Comparison of ENCODE assay signal across 27 cellular contexts in genomic region chr4:39494354-39494753, GRCh38.
"Had no signal": no experiment of that assay in that cellular context is flagged by ENCODE, and none has a peak within 500 bp of the region (broad histone marks: within the 10 kb centered on the region; RNA-seq: fewer than 3 reads in every experiment).

No MANE protein-coding gene starts in this region.

- ATAC-seq: activated CD4-positive, CD25-positive, alpha-beta regulatory T cell treated with anti-CD3 and anti-CD28 coated beads, Interleukin-2, amount 50 U/mL, for 24 hours; activated CD8-positive, alpha-beta T cell treated with anti-CD3 and anti-CD28 coated beads for 36 hours; activated naive CD8-positive, alpha-beta T cell treated with anti-CD3 and anti-CD28 coated beads, Interleukin-2, amount 50 U/mL, for 24 hours; body of pancreas; effector memory CD8-positive, alpha-beta T cell; T-helper 17 cell had no signal

- H3K4me3 ChIP-seq: adrenal gland, body of pancreas, esophagus squamous epithelium had no signal

- H3K27me3 ChIP-seq: adrenal gland, body of pancreas, esophagus squamous epithelium had no signal

- H3K9me3 ChIP-seq: adrenal gland, body of pancreas, esophagus squamous epithelium had no signal

- H3K4me1 ChIP-seq: adrenal gland, body of pancreas had no signal

- H3K27ac ChIP-seq: adrenal gland, body of pancreas, WERI-Rb-1 had no signal

- DNase-seq: activated B cell treated with CpG ODN at 0.5 μM for 24 hours; activated CD4-positive, alpha-beta T cell treated with anti-CD3 and anti-CD28 coated beads for 48 hours; activated CD4-positive, alpha-beta T cell treated with anti-CD3 and anti-CD28 coated beads, Interleukin-2, amount 50 U/mL, for 1 hour; activated CD4-positive, alpha-beta T cell treated with anti-CD3 and anti-CD28 coated beads, Interleukin-2, amount 50 U/mL, for 48 hours; activated CD8-positive, alpha-beta memory T cell treated with anti-CD3 and anti-CD28 coated beads for 24 hours; activated CD8-positive, alpha-beta T cell treated with anti-CD3 and anti-CD28 coated beads for 36 hours; activated effector memory CD4-positive, alpha-beta T cell treated with anti-CD3 and anti-CD28 coated beads, Interleukin-2, amount 50 U/mL, for 16 hours; activated naive CD4-positive, alpha-beta T cell treated with anti-CD3 and anti-CD28 coated beads for 36 hours; activated naive CD8-positive, alpha-beta T cell treated with anti-CD3 and anti-CD28 coated beads for 36 hours; activated naive CD8-positive, alpha-beta T cell treated with anti-CD3 and anti-CD28 coated beads, Interleukin-2, amount 50 U/mL, for 24 hours; activated T-cell treated with anti-CD3 and anti-CD28 coated beads, Interleukin-2, amount 50 U/mL, for 48 hours; adrenal gland; amygdala; aorta; body of pancreas; caudate nucleus; cortex of kidney; dermis blood vessel endothelial cell; effector CD4-positive, alpha-beta T cell; effector memory CD8-positive, alpha-beta T cell; esophagus squamous epithelium; foreskin fibroblast; T-helper 1 cell; T-helper 17 cell; T1000; WERI-Rb-1 had no signal
